Comparison of ENCODE assay signal across 8 cellular contexts in genomic region chr7:67484244-67484751, GRCh38.
DNase-seq lines count a peak whose midpoint lies in the region; FAIRE-seq and TF ChIP-seq lines count a peak whose summit lies in the region.

No MANE protein-coding gene starts in this region.

- no peak overlapping the region for H2AK5ac ChIP-seq in mesenchymal stem cell (ENCODE audit: low read length, severe bottlenecking)

- H3K9me1 ChIP-seq in endothelial cell of umbilical vein (replicated peaks; ENCODE audit: control insufficient read depth, extremely low read depth, insufficient read depth, low read length) = no peaks in the 10 kb centered on the region

- DNase-seq in G401 (ENCODE audit: low spot score) (peak; percentile 76), NAMALWA (ENCODE audit: low spot score) (peak; percentile 75), SK-N-MC (ENCODE audit: low read depth, low spot score) (peak; percentile 59), endothelial cell of umbilical vein (ENCODE audit: low read depth, low spot score) (peak; percentile 10), mesenchymal stem cell (peak; percentile 39), ureter (ENCODE audit: low spot score) (peak; percentile 61), cortex of kidney (lab: John Stamatoyannopoulos, UW) (no peak)

- no peak overlapping the region for H2BK5ac ChIP-seq in mesenchymal stem cell (ENCODE audit: low read depth, low read length, poor library complexity, severe bottlenecking)

- H3K27me3 ChIP-seq in endothelial cell of umbilical vein (ENCODE audit: control insufficient read depth in 2 of 2, insufficient read depth in 2 of 2, low read length in 2 of 2) (no peaks in the 10 kb centered on the region), mesenchymal stem cell (ENCODE audit: control insufficient read depth in 1 of 2, insufficient read depth in 1 of 2, low read length in 2 of 2) (peaks cover 3 to 26% of the 10 kb centered on the region in 2 experiments)

- H3K14ac ChIP-seq in mesenchymal stem cell (ENCODE audit: low read length in 2 of 2) = no peak overlapping the region

- dilution Hi-C loops in endothelial cell of umbilical vein (cut with MboI; ENCODE audit: extremely low pct_ligation_motif_present, low sequenced_read_pairs) = no loop called here

- no peak overlapping the region for H2BK15ac ChIP-seq in mesenchymal stem cell (ENCODE audit: low read depth, poor library complexity, severe bottlenecking)

- no peak overlapping the region for H3K23ac ChIP-seq in mesenchymal stem cell (ENCODE audit: low read length in 2 of 2)

- H3K9me3 ChIP-seq in SK-N-MC (ENCODE audit: low read depth, low read length) (no peaks in the 10 kb centered on the region), endothelial cell of umbilical vein (replicated peaks; ENCODE audit: control insufficient read depth, insufficient read depth, low read length) (no peaks in the 10 kb centered on the region), mesenchymal stem cell (ENCODE audit: control insufficient read depth, low read length) (no peaks in the 10 kb centered on the region)

- H3K36me3 ChIP-seq in SK-N-MC (ENCODE audit: insufficient read depth, low read length) = no peaks in the 10 kb centered on the region
- no peaks in the 10 kb centered on the region for H3K36me3 ChIP-seq in endothelial cell of umbilical vein (ENCODE audit: control insufficient read depth in 2 of 2, extremely low read depth in 1 of 2, insufficient read depth in 2 of 2, low read length in 2 of 2)
- H3K36me3 ChIP-seq in mesenchymal stem cell (ENCODE audit: control insufficient read depth in 1 of 2, insufficient read depth in 2 of 2, low read depth in 1 of 2, low read length in 2 of 2) = no peaks in the 10 kb centered on the region

- peak overlapping the region; percentile 14; the same call in 1 of the 2 replicates for H3K4me3 ChIP-seq in SK-N-MC
- no peak overlapping the region for H3K4me3 ChIP-seq in endothelial cell of umbilical vein (replicated peaks in 1 of 3; ENCODE audit: insufficient read depth in 1 of 3, low read depth in 1 of 3, low read length in 3 of 3)
- peak overlapping the region in 1 of 2 experiments; percentile 41 for H3K4me3 ChIP-seq in mesenchymal stem cell (ENCODE audit: insufficient read depth in 1 of 2, low read depth in 1 of 2, low read length in 2 of 2)

- FAIRE-seq in endothelial cell of umbilical vein (lab: Jason Lieb, UNC) = peak; percentile 75

- BruUV-seq in endothelial cell of umbilical vein (replicated peaks; lab: Mats Ljungman, UMichigan) = no TSS peak

- H4K20me1 ChIP-seq in endothelial cell of umbilical vein (replicated peaks; ENCODE audit: control insufficient read depth, extremely low read depth, insufficient read depth, low read length) = no peaks in the 10 kb centered on the region

- intact Hi-C loops in endothelial cell of umbilical vein (cut with micrococcal nuclease) = no loop called here

- no peak overlapping the region for H4K8ac ChIP-seq in mesenchymal stem cell (ENCODE audit: low read length)

- no peaks in the 10 kb centered on the region for H3K79me2 ChIP-seq in endothelial cell of umbilical vein (ENCODE audit: control insufficient read depth, insufficient read depth, low read length)

- H3K79me1 ChIP-seq in mesenchymal stem cell (replicated peaks; ENCODE audit: low read length, poor library complexity, severe bottlenecking) = no peaks in the 10 kb centered on the region

- POLR2A ChIA-PET in endothelial cell of umbilical vein (lab: Charles Lee) = no interaction called here

- H2BK12ac ChIP-seq in mesenchymal stem cell (ENCODE audit: low read length in 2 of 2) = no peak overlapping the region

- TF ChIP-seq CTCF in 22Rv1 (IDR thresholded peaks at IDR 0.05) (peak; percentile 94), endothelial cell of umbilical vein (IDR thresholded peaks at IDR 0.05; ENCODE audit: extremely low read depth in 1 of 2, insufficient read depth in 1 of 2, low read depth in 1 of 2, low read length in 2 of 2) (peak; percentile 45 to 46)

- H2BK120ac ChIP-seq in mesenchymal stem cell (ENCODE audit: low read depth, low read length) = no peak overlapping the region

- H3K4ac ChIP-seq in mesenchymal stem cell (ENCODE audit: low read depth in 1 of 2, low read length in 2 of 2) = no peak overlapping the region

- 1% methylated on average over 13 of the region's 13 CpGs for WGBS in mesenchymal stem cell

- no peaks in the 10 kb centered on the region for H3K4me1 ChIP-seq in endothelial cell of umbilical vein (ENCODE audit: control insufficient read depth, extremely low read depth, insufficient read depth, low read length)
- H3K4me1 ChIP-seq in mesenchymal stem cell (ENCODE audit: control insufficient read depth, insufficient read depth, low read depth, low read length) = peaks cover 2% of the 10 kb centered on the region

- H3K9ac ChIP-seq in SK-N-MC (ENCODE audit: insufficient read length) (no peak overlapping the region), endothelial cell of umbilical vein (replicated peaks; ENCODE audit: extremely low read depth, insufficient read depth, low read length) (no peak overlapping the region), mesenchymal stem cell (ENCODE audit: low read length) (no peak overlapping the region)

- no peak for TF ChIP-seq POLR2A in endothelial cell of umbilical vein (IDR thresholded peaks at IDR 0.05; ENCODE audit: low read depth, low read length)

- in situ Hi-C loops in G401 (cut with HindIII; ENCODE audit: low sequenced_read_pairs) = no loop called here

- CTCF ChIA-PET in endothelial cell of umbilical vein (lab: Charles Lee) = interaction anchor here (1.0 kb wide), 1 partner anchor 16 kb away, joined by 4 read pairs; no protein-coding TSS in a partner anchor

- H3K27ac ChIP-seq in 22Rv1 = no peak overlapping the region
- no peak overlapping the region for H3K27ac ChIP-seq in SK-N-MC
- H3K27ac ChIP-seq in endothelial cell of umbilical vein (ENCODE audit: insufficient read depth, low read depth, low read length) = no peak overlapping the region
- no peak overlapping the region for H3K27ac ChIP-seq in mesenchymal stem cell (ENCODE audit: low read length, poor library complexity, severe bottlenecking)

- no peak overlapping the region for H3K18ac ChIP-seq in mesenchymal stem cell (ENCODE audit: low read depth in 1 of 2, low read length in 2 of 2)

- no peak overlapping the region for H4K91ac ChIP-seq in mesenchymal stem cell (ENCODE audit: low read length)

- H3K4me2 ChIP-seq in endothelial cell of umbilical vein (ENCODE audit: insufficient read depth, low read length) (no peak overlapping the region), mesenchymal stem cell (ENCODE audit: low read length, poor library complexity, severe bottlenecking) (peak overlapping the region; percentile 76)

- H2AFZ ChIP-seq in endothelial cell of umbilical vein (ENCODE audit: low read depth, low read length) (no peak overlapping the region), mesenchymal stem cell (ENCODE audit: low read depth, low read length) (peak overlapping the region; percentile 47)

TF ChIP-seq in endothelial cell of umbilical vein, 7 proteins besides CTCF, POLR2A, EP300 and RAD21:
- TF ChIP-seq JUN (IDR thresholded peaks at IDR 0.05; ENCODE audit: borderline replicate concordance, insufficient read depth, insufficient read length, low read depth) (no peak), MAX (IDR thresholded peaks at IDR 0.05; ENCODE audit: insufficient read depth, insufficient read length) (no peak), MYC (IDR thresholded peaks at IDR 0.05; ENCODE audit: low read depth, low read length) (no peak)
